ENCODE assay signal across 15 cellular contexts in genomic region chr16:88537864-88538263, GRCh38.
"Had no signal": no experiment of that assay in that cellular context is flagged by ENCODE, and none has a peak within 500 bp of the region (broad histone marks: within the 10 kb centered on the region; RNA-seq: fewer than 3 reads in every experiment).

No MANE protein-coding gene starts in this region.

- H3K4me3 Mint-ChIP-seq: activated naive CD4-positive, alpha-beta T cell treated with anti-CD3 and anti-CD28 coated beads, Interleukin-2, amount 50 U/mL, for 24 hours; activated T-helper 1 cell treated with anti-CD3 and anti-CD28 coated beads, Interleukin-12 subunit alpha, Interleukin-12 subunit beta, Interleukin-2, Interleukin-4 antibody, amounts not matched to agents 30 ng/mL and 10 ng/mL and 1 ng/mL, durations not matched to agents 14 hours and 24 hours and 36 hours; WTC11 had no signal

- H3K9me3 Mint-ChIP-seq: activated naive CD4-positive, alpha-beta T cell treated with anti-CD3 and anti-CD28 coated beads, Interleukin-2, amount 50 U/mL, for 24 hours; activated T-helper 1 cell treated with anti-CD3 and anti-CD28 coated beads, Interleukin-12 subunit alpha, Interleukin-12 subunit beta, Interleukin-2, Interleukin-4 antibody, amounts not matched to agents 30 ng/mL and 10 ng/mL and 1 ng/mL, durations not matched to agents 14 hours and 24 hours and 36 hours had no signal

- H3K9ac ChIP-seq: neural progenitor cell had no signal

- H3K36me3 ChIP-seq: neural progenitor cell, tibial artery had no signal

- H3K4me1 ChIP-seq: foreskin keratinocyte had no signal

- DNase-seq: activated CD8-positive, alpha-beta memory T cell treated with anti-CD3 and anti-CD28 coated beads, Interleukin-2, amount 50 U/mL, for 48 hours; activated gamma-delta T cell; amniotic stem cell; foreskin keratinocyte; naive B cell; spleen; stimulated activated CD4-positive, alpha-beta T cell treated with anti-CD3 and anti-CD28 coated beads, Interleukin-4, amount 100 ng/mL, for 1 hour; stimulated activated naive CD8-positive, alpha-beta T cell treated with anti-CD3 and anti-CD28 coated beads, Interleukin-15, amount 100 ng/mL, for 72 hours; T1000; tibial artery had no signal

- H3K27ac ChIP-seq: foreskin keratinocyte, neural progenitor cell, spleen, tibial artery had no signal

- H3K27ac Mint-ChIP-seq: activated naive CD4-positive, alpha-beta T cell treated with anti-CD3 and anti-CD28 coated beads, Interleukin-2, amount 50 U/mL, for 24 hours; activated T-helper 1 cell treated with anti-CD3 and anti-CD28 coated beads, Interleukin-12 subunit alpha, Interleukin-12 subunit beta, Interleukin-2, Interleukin-4 antibody, amounts not matched to agents 30 ng/mL and 10 ng/mL and 1 ng/mL, durations not matched to agents 14 hours and 24 hours and 36 hours; WTC11 had no signal

- H3K36me3 Mint-ChIP-seq: naive B cell, WTC11 had no signal

- H3K4me3 ChIP-seq: lung, neural progenitor cell, spleen, tibial artery had no signal
